17 cellular contexts compared by ENCODE assay signal in genomic region chr5:1468629-1469527, GRCh38. TPM values are rescaled to one million over a fixed set of nuclear protein-coding genes. Genes with fewer than 3 reads are reported as not detected.
A peak's percentile ranks its signal among the peaks of the same experiment; 100 is the strongest.
DNase-seq lines count a peak whose midpoint lies in the region; ATAC-seq, FAIRE-seq and TF ChIP-seq lines count a peak whose summit lies in the region.
"Had no signal": no experiment of that assay in that cellular context is flagged by ENCODE, and none has a peak within 500 bp of the region (broad histone marks: within the 10 kb centered on the region; RNA-seq: fewer than 3 reads in every experiment).

No MANE protein-coding gene starts in this region.

- TF ChIP-seq CTCF in Peyer's patch (IDR thresholded peaks at IDR 0.05): no peak
- TF ChIP-seq CTCF in kidney (IDR thresholded peaks at IDR 0.05; ENCODE audit: borderline replicate concordance, extremely low read depth, insufficient read depth): no peak

- no peak for FAIRE-seq in kidney (lab: Jason Lieb, UNC)
- FAIRE-seq: endothelial cell of umbilical vein, frontal cortex had no signal

- H3K36me3 ChIP-seq in Peyer's patch: peaks cover 0 to 11% (median 0%) of the 10 kb centered on the region in 3 donors
- peaks cover 4% of the 10 kb centered on the region in 2 donors for H3K36me3 ChIP-seq in kidney (ENCODE audit: control insufficient read depth in 1 of 2, insufficient read depth in 2 of 2, low read length in 2 of 2)
- H3K36me3 ChIP-seq: colonic mucosa had no signal

- peaks cover 33% of the 10 kb centered on the region for H3K36me3 Mint-ChIP-seq in activated naive CD8-positive, alpha-beta T cell treated with anti-CD3 and anti-CD28 coated beads, Interleukin-2, amount 10 ng/mL, durations not matched to agents 7 days and 5 days
- H3K36me3 Mint-ChIP-seq in activated naive CD8-positive, alpha-beta T cell treated with anti-CD3 and anti-CD28 coated beads for 36 hours: peaks cover 40% of the 10 kb centered on the region
- peaks cover 71 to 86% of the 10 kb centered on the region in 2 donors for H3K36me3 Mint-ChIP-seq in stimulated activated naive B cell treated with anti-CD40 and anti-IgM and Interleukin-4, amounts not matched to agents 10 μg/mL and 1 μg/mL and 100 μg/mL, for 72 hours

- H3K27ac Mint-ChIP-seq in activated naive CD8-positive, alpha-beta T cell treated with anti-CD3 and anti-CD28 coated beads, Interleukin-2, amount 10 ng/mL, durations not matched to agents 7 days and 5 days: no peak overlapping the region
- no peak overlapping the region for H3K27ac Mint-ChIP-seq in activated naive CD8-positive, alpha-beta T cell treated with anti-CD3 and anti-CD28 coated beads for 36 hours
- H3K27ac Mint-ChIP-seq in stimulated activated naive B cell treated with anti-CD40 and anti-IgM and Interleukin-4, amounts not matched to agents 10 μg/mL and 1 μg/mL and 100 μg/mL, for 72 hours: peak overlapping the region; percentile 96

- no peaks in the 10 kb centered on the region for H3K27me3 Mint-ChIP-seq in activated naive CD8-positive, alpha-beta T cell treated with anti-CD3 and anti-CD28 coated beads, Interleukin-2, amount 10 ng/mL, durations not matched to agents 7 days and 5 days
- H3K27me3 Mint-ChIP-seq in activated naive CD8-positive, alpha-beta T cell treated with anti-CD3 and anti-CD28 coated beads for 36 hours: no peaks in the 10 kb centered on the region
- no peaks in the 10 kb centered on the region for H3K27me3 Mint-ChIP-seq in stimulated activated naive B cell treated with anti-CD40 and anti-IgM and Interleukin-4, amounts not matched to agents 10 μg/mL and 1 μg/mL and 100 μg/mL, for 72 hours
- H3K27me3 Mint-ChIP-seq: activated CD4-positive, alpha-beta T cell treated with anti-CD3 and anti-CD28 coated beads, Interleukin-2, amount 10 ng/mL, durations not matched to agents 7 days and 5 days; naive thymus-derived CD8-positive, alpha-beta T cell had no signal

- TF ChIP-seq POLR2A in Peyer's patch (IDR thresholded peaks at IDR 0.05): no peak

- no peaks in the 10 kb centered on the region for H3K27me3 ChIP-seq in Peyer's patch
- H3K27me3 ChIP-seq: colonic mucosa had no signal

- no peaks in the 10 kb centered on the region for H3K4me1 ChIP-seq in Peyer's patch
- peaks cover 0 to 4% of the 10 kb centered on the region in 2 donors for H3K4me1 ChIP-seq in kidney (ENCODE audit: control insufficient read depth in 1 of 2, insufficient read depth in 1 of 2, low read depth in 1 of 2, low read length in 2 of 2)
- H3K4me1 ChIP-seq: colonic mucosa, HAP-1 had no signal

- POLR2A ChIA-PET in activated naive CD8-positive, alpha-beta T cell treated with anti-CD3 and anti-CD28 coated beads, Interleukin-2, amount 10 ng/mL, durations not matched to agents 7 days and 5 days (lab: Charles Lee): no interaction called here

- no peaks in the 10 kb centered on the region for H3K9me3 ChIP-seq in Peyer's patch
- no peaks in the 10 kb centered on the region for H3K9me3 ChIP-seq in kidney (ENCODE audit: control insufficient read depth in 1 of 2, low read length in 2 of 2)
- H3K9me3 ChIP-seq: colonic mucosa, HAP-1 had no signal

- peaks cover 2% of the 10 kb centered on the region for H3K4me1 Mint-ChIP-seq in activated naive CD8-positive, alpha-beta T cell treated with anti-CD3 and anti-CD28 coated beads, Interleukin-2, amount 10 ng/mL, durations not matched to agents 7 days and 5 days
- H3K4me1 Mint-ChIP-seq in activated naive CD8-positive, alpha-beta T cell treated with anti-CD3 and anti-CD28 coated beads for 36 hours: no peaks in the 10 kb centered on the region
- H3K4me1 Mint-ChIP-seq in stimulated activated naive B cell treated with anti-CD40 and anti-IgM and Interleukin-4, amounts not matched to agents 10 μg/mL and 1 μg/mL and 100 μg/mL, for 72 hours: peaks cover 28 to 44% of the 10 kb centered on the region in 2 donors
- H3K4me1 Mint-ChIP-seq: activated CD4-positive, alpha-beta T cell treated with anti-CD3 and anti-CD28 coated beads, Interleukin-2, amount 10 ng/mL, durations not matched to agents 7 days and 5 days had no signal

- H3K27ac ChIP-seq in Peyer's patch (no peak overlapping the region), kidney (ENCODE audit: low read depth in 2 of 2, low read length in 2 of 2) (no peak overlapping the region)
- H3K27ac ChIP-seq: colonic mucosa had no signal

- intact Hi-C loops in kidney (cut with DNase I): no loop called here

- peaks cover 3% of the 10 kb centered on the region for H3K9me3 Mint-ChIP-seq in activated naive CD8-positive, alpha-beta T cell treated with anti-CD3 and anti-CD28 coated beads, Interleukin-2, amount 10 ng/mL, durations not matched to agents 7 days and 5 days
- H3K9me3 Mint-ChIP-seq in activated naive CD8-positive, alpha-beta T cell treated with anti-CD3 and anti-CD28 coated beads for 36 hours: peaks cover 11% of the 10 kb centered on the region
- H3K9me3 Mint-ChIP-seq in stimulated activated naive B cell treated with anti-CD40 and anti-IgM and Interleukin-4, amounts not matched to agents 10 μg/mL and 1 μg/mL and 100 μg/mL, for 72 hours: peaks cover 8 to 9% of the 10 kb centered on the region in 2 donors
- H3K9me3 Mint-ChIP-seq: naive thymus-derived CD8-positive, alpha-beta T cell had no signal

- H3K4me3 ChIP-seq in Peyer's patch (no peak overlapping the region), kidney (ENCODE audit: low read length in 2 of 2) (no peak overlapping the region)
- H3K4me3 ChIP-seq: colonic mucosa, HAP-1, lung had no signal

- peak; percentile 22 for DNase-seq in activated naive CD8-positive, alpha-beta T cell treated with anti-CD3 and anti-CD28 coated beads, Interleukin-2, amount 10 ng/mL, durations not matched to agents 7 days and 5 days
- DNase-seq in activated naive CD8-positive, alpha-beta T cell treated with anti-CD3 and anti-CD28 coated beads for 36 hours: no peak
- peak in 2 of 3 donors; percentile 37 to 45 for DNase-seq in Peyer's patch
- peak; percentile 63 for DNase-seq in kidney
- DNase-seq in stimulated activated naive B cell treated with anti-CD40 and anti-IgM and Interleukin-4, amounts not matched to agents 10 μg/mL and 1 μg/mL and 100 μg/mL, for 72 hours: no peak
- no peak for DNase-seq in COLO668 (lab: John Stamatoyannopoulos, UW; ENCODE audit: unreplicated experiment)
- no peak for DNase-seq in NAMALWA (ENCODE audit: low spot score)
- DNase-seq in GDM1 (lab: John Stamatoyannopoulos, UW): no peak
- DNase-seq: COR-L47 had no signal

- H3K4me3 Mint-ChIP-seq in activated naive CD8-positive, alpha-beta T cell treated with anti-CD3 and anti-CD28 coated beads, Interleukin-2, amount 10 ng/mL, durations not matched to agents 7 days and 5 days: no peak overlapping the region
- no peak overlapping the region for H3K4me3 Mint-ChIP-seq in activated naive CD8-positive, alpha-beta T cell treated with anti-CD3 and anti-CD28 coated beads for 36 hours
- H3K4me3 Mint-ChIP-seq in stimulated activated naive B cell treated with anti-CD40 and anti-IgM and Interleukin-4, amounts not matched to agents 10 μg/mL and 1 μg/mL and 100 μg/mL, for 72 hours: no peak overlapping the region
- H3K4me3 Mint-ChIP-seq: activated CD4-positive, alpha-beta T cell treated with anti-CD3 and anti-CD28 coated beads, Interleukin-2, amount 10 ng/mL, durations not matched to agents 7 days and 5 days; naive thymus-derived CD8-positive, alpha-beta T cell had no signal

- no peak overlapping the region for H3K9ac ChIP-seq in kidney (ENCODE audit: low read length in 2 of 2)

- no peak for ATAC-seq in activated naive CD8-positive, alpha-beta T cell treated with anti-CD3 and anti-CD28 coated beads, Interleukin-2, amount 10 ng/mL, durations not matched to agents 7 days and 5 days (ENCODE audit: low read depth)
- ATAC-seq in stimulated activated naive B cell treated with anti-CD40 and anti-IgM and Interleukin-4, amounts not matched to agents 10 μg/mL and 1 μg/mL and 100 μg/mL, for 72 hours (replicated peaks): no peak

RNA-seq across cellular contexts. Expression of gene SLC6A3, which starts 23.6 kb away (rescaled TPM):
- under 1 TPM in 1 of 2 experiments, not detected in 1; 0.08 TPM for total RNA-seq in activated naive CD8-positive, alpha-beta T cell treated with anti-CD3 and anti-CD28 coated beads, Interleukin-2, amount 10 ng/mL, durations not matched to agents 7 days and 5 days
- not detected for total RNA-seq in activated naive CD8-positive, alpha-beta T cell treated with anti-CD3 and anti-CD28 coated beads for 36 hours
- total RNA-seq in Peyer's patch: under 1 TPM in 2 of 4 donors, not detected in 2; 0.40 to 0.70 TPM
- 0.54 TPM for total RNA-seq in kidney
- polyA plus RNA-seq in kidney (ENCODE audit: insufficient read depth, low read depth, low replicate concordance): 0.09 TPM
- total RNA-seq: colonic mucosa, endothelial cell of umbilical vein, frontal cortex, G401 had no signal
- polyA plus RNA-seq: endothelial cell of umbilical vein had no signal

RNA-seq across cellular contexts. Expression of gene LPCAT1, which starts 54.9 kb away (rescaled TPM):
- total RNA-seq in activated naive CD8-positive, alpha-beta T cell treated with anti-CD3 and anti-CD28 coated beads, Interleukin-2, amount 10 ng/mL, durations not matched to agents 7 days and 5 days: 10 to 100 TPM; 70.8 to 72.2 TPM
- total RNA-seq in activated naive CD8-positive, alpha-beta T cell treated with anti-CD3 and anti-CD28 coated beads for 36 hours: 10 to 100 TPM; 49.4 to 49.6 TPM
- total RNA-seq in Peyer's patch: 10 to 100 TPM in 3 of 4 donors, 1 to 10 TPM in 1; 8.8 to 59.4 (median 28.5) TPM
- 46.5 TPM for total RNA-seq in kidney
- polyA plus RNA-seq in kidney (ENCODE audit: insufficient read depth, low read depth, low replicate concordance): 22.2 TPM

Comparison
In these comparisons a context has a peak if more than half of its experiments do, and no peak if none do; other contexts are left out.
1. DNase-seq: peak in activated naive CD8-positive, alpha-beta T cell treated with anti-CD3 and anti-CD28 coated beads, Interleukin-2, amount 10 ng/mL, durations not matched to agents 7 days and 5 days (single experiment), Peyer's patch (2 of 3) and kidney (single experiment); none in activated naive CD8-positive, alpha-beta T cell treated with anti-CD3 and anti-CD28 coated beads for 36 hours (single experiment), stimulated activated naive B cell treated with anti-CD40 and anti-IgM and Interleukin-4, amounts not matched to agents 10 μg/mL and 1 μg/mL and 100 μg/mL, for 72 hours (single experiment), COLO668 (single experiment), NAMALWA (single experiment) and GDM1 (single experiment).